24 cellular contexts compared by ENCODE assay signal in genomic region chr12:2333516-2333915, GRCh38.
A peak's percentile ranks its signal among the peaks of the same experiment; 100 is the strongest.
DNase-seq lines count a peak whose midpoint lies in the region; ATAC-seq, FAIRE-seq and TF ChIP-seq lines count a peak whose summit lies in the region.
"Had no signal": no experiment of that assay in that cellular context is flagged by ENCODE, and none has a peak within 500 bp of the region (broad histone marks: within the 10 kb centered on the region; RNA-seq: fewer than 3 reads in every experiment).

No MANE protein-coding gene starts in this region.

- 98% methylated on average over 5 of the region's 5 CpGs for WGBS in hepatocyte (ENCODE audit: low lambda C conversion rate, missing lambda C conversion rate)
- no CpG with 5 or more reads among the region's 5 CpGs for WGBS in trophoblast cell (ENCODE audit: extremely low coverage, insufficient coverage, insufficient read length)
- WGBS in HepG2 (ENCODE audit: low lambda C conversion rate) = 63% methylated on average over 5 of the region's 5 CpGs

- peak overlapping the region; percentile 5 for H2BK12ac ChIP-seq in trophoblast cell (ENCODE audit: low read length)

- DNase-seq in left ventricle myocardium inferior (no peak), left cardiac atrium (no peak), hepatocyte (ENCODE audit: low spot score) (no peak), trophoblast cell (no peak), HepG2 (ENCODE audit: low spot score) (no peak), NOMO-1 treated with DMSO at 0.1 percent for 48 hours (lab: John Stamatoyannopoulos, UW; ENCODE audit: unreplicated experiment) (no peak)
- DNase-seq in T-helper 2 cell treated with Interferon-gamma antibody and Interleukin-4, amounts not matched to agents 5 μg/mL and 100 μg/mL, for 36 hours (ENCODE audit: low spot score) = no peak
- DNase-seq: activated B cell treated with CpG ODN at 0.5 μM for 24 hours; activated CD4-positive, alpha-beta memory T cell treated with anti-CD3 and anti-CD28 coated beads for 36 hours; CD8-positive, alpha-beta T cell; DMS153; effector CD8-positive, alpha-beta T cell; foreskin keratinocyte; left ventricle myocardium superior; NCI-H1092; NCI-H1930; NCI-H69; spleen; stimulated activated CD4-positive, alpha-beta T cell treated with anti-CD3 and anti-CD28 coated beads, Interleukin-2, amount 100 ng/mL, for 48 hours had no signal

- no peak for TF ChIP-seq EP300 in HepG2 (IDR thresholded peaks at IDR 0.05; ENCODE audit: low read depth in 2 of 2, low read length in 2 of 2)
- no peak for TF ChIP-seq EP300 in HepG2 (CRISPR knock-in tag; IDR thresholded peaks at IDR 0.05; ENCODE audit: borderline replicate concordance)

- TF ChIP-seq CTCF in left ventricle myocardium inferior (IDR thresholded peaks at IDR 0.05; ENCODE audit: borderline replicate concordance) (no peak), hepatocyte (IDR thresholded peaks at IDR 0.05; ENCODE audit: poor library complexity) (no peak), HepG2 (CRISPR knock-in tag; IDR thresholded peaks at IDR 0.05) (no peak)

- H3K14ac ChIP-seq in trophoblast cell (ENCODE audit: low read length) = peak overlapping the region; percentile 74

- H4K20me1 ChIP-seq in hepatocyte (ENCODE audit: insufficient read depth, poor library complexity, severe bottlenecking) (no peaks in the 10 kb centered on the region), HepG2 (ENCODE audit: insufficient read depth, low read length) (no peaks in the 10 kb centered on the region)

- H2AFZ ChIP-seq in hepatocyte (no peak overlapping the region), trophoblast cell (ENCODE audit: insufficient read depth, low read length, poor library complexity) (no peak overlapping the region), HepG2 (ENCODE audit: low read length) (no peak overlapping the region)

- no peak for TF ChIP-seq POLR2A in HepG2 (IDR thresholded peaks at IDR 0.05; ENCODE audit: insufficient read depth in 1 of 2, low read depth in 2 of 2, low read length in 2 of 2)

- BruUV-seq in HepG2 (replicated peaks; lab: Mats Ljungman, UMichigan) = no TSS peak

- FAIRE-seq in HepG2 (lab: Jason Lieb, UNC) = no peak

- H2BK120ac ChIP-seq in trophoblast cell (ENCODE audit: insufficient read depth, low read length, poor library complexity) = peak overlapping the region; percentile 8

- no peaks in the 10 kb centered on the region for H3K36me3 Mint-ChIP-seq in T-helper 2 cell treated with Interferon-gamma antibody and Interleukin-4, amounts not matched to agents 5 μg/mL and 100 μg/mL, for 36 hours (ENCODE audit: low read depth)
- H3K36me3 Mint-ChIP-seq: activated CD4-positive, alpha-beta memory T cell treated with anti-CD3 and anti-CD28 coated beads for 36 hours; activated naive CD8-positive, alpha-beta T cell; CD8-positive, alpha-beta T cell; stimulated activated effector memory CD8-positive, alpha-beta T cell treated with anti-CD3 and anti-CD28 coated beads, Interleukin-12 subunit alpha, Interleukin-12 subunit beta, amount 100 ng/mL, for 72 hours had no signal

- no peaks in the 10 kb centered on the region for H3K36me3 ChIP-seq in left ventricle myocardium inferior
- H3K36me3 ChIP-seq in hepatocyte (replicated peaks; ENCODE audit: insufficient read depth, low read depth) = no peaks in the 10 kb centered on the region
- no peaks in the 10 kb centered on the region for H3K36me3 ChIP-seq in trophoblast cell (ENCODE audit: control insufficient read depth in 1 of 2, insufficient read depth in 2 of 2, low read length in 2 of 2)
- H3K36me3 ChIP-seq in HepG2 (replicated peaks in 1 of 2; ENCODE audit: control insufficient read depth in 1 of 2, insufficient read depth in 2 of 2, low read length in 2 of 2) = no peaks in the 10 kb centered on the region
- H3K36me3 ChIP-seq: spleen, suprapubic skin had no signal

- no peaks in the 10 kb centered on the region for H3K9me3 Mint-ChIP-seq in T-helper 2 cell treated with Interferon-gamma antibody and Interleukin-4, amounts not matched to agents 5 μg/mL and 100 μg/mL, for 36 hours
- H3K9me3 Mint-ChIP-seq: activated B cell treated with CpG ODN at 0.5 μM for 24 hours; activated CD4-positive, alpha-beta memory T cell treated with anti-CD3 and anti-CD28 coated beads for 36 hours; CD8-positive, alpha-beta T cell; stimulated activated effector memory CD8-positive, alpha-beta T cell treated with anti-CD3 and anti-CD28 coated beads, Interleukin-12 subunit alpha, Interleukin-12 subunit beta, amount 100 ng/mL, for 72 hours had no signal

- H3K79me2 ChIP-seq in hepatocyte (no peaks in the 10 kb centered on the region), trophoblast cell (ENCODE audit: control insufficient read depth, insufficient read depth, low read length, poor library complexity) (peaks cover 6% of the 10 kb centered on the region), HepG2 (ENCODE audit: insufficient read depth, low read length) (no peaks in the 10 kb centered on the region)

- no peak overlapping the region for H3K27ac Mint-ChIP-seq in T-helper 2 cell treated with Interferon-gamma antibody and Interleukin-4, amounts not matched to agents 5 μg/mL and 100 μg/mL, for 36 hours
- H3K27ac Mint-ChIP-seq: activated B cell treated with CpG ODN at 0.5 μM for 24 hours; activated CD4-positive, alpha-beta memory T cell treated with anti-CD3 and anti-CD28 coated beads for 36 hours; activated naive CD8-positive, alpha-beta T cell; CD8-positive, alpha-beta T cell; stimulated activated effector memory CD8-positive, alpha-beta T cell treated with anti-CD3 and anti-CD28 coated beads, Interleukin-12 subunit alpha, Interleukin-12 subunit beta, amount 100 ng/mL, for 72 hours had no signal

- H3K9me3 ChIP-seq in left ventricle myocardium inferior (replicated peaks) (no peaks in the 10 kb centered on the region), hepatocyte (ENCODE audit: low read depth) (no peaks in the 10 kb centered on the region), trophoblast cell (ENCODE audit: insufficient read depth, low read depth, low read length) (peaks cover 4% of the 10 kb centered on the region), HepG2 (ENCODE audit: low read length) (no peaks in the 10 kb centered on the region)
- H3K9me3 ChIP-seq: spleen, suprapubic skin had no signal

- no peak for TF ChIP-seq RAD21 in HepG2 (CRISPR knock-in tag; IDR thresholded peaks at IDR 0.05)

- POLR2A ChIA-PET in HepG2 (lab: Yijun Ruan, JAX) = no interaction called here

- H3K4me3 ChIP-seq in left ventricle myocardium inferior (no peak overlapping the region), hepatocyte (no peak overlapping the region), trophoblast cell (ENCODE audit: low read depth, low read length) (no peak overlapping the region), HepG2 (replicated peaks in 1 of 3; ENCODE audit: insufficient read depth in 1 of 3, low read depth in 2 of 3, low read length in 3 of 3) (no peak overlapping the region)
- H3K4me3 ChIP-seq: spleen, suprapubic skin had no signal

- no peak overlapping the region for H3K4me2 ChIP-seq in hepatocyte
- no peak overlapping the region for H3K4me2 ChIP-seq in trophoblast cell (ENCODE audit: low read length)
- no peak overlapping the region for H3K4me2 ChIP-seq in HepG2 (ENCODE audit: low read depth, low read length)

- H3K4me3 Mint-ChIP-seq in T-helper 2 cell treated with Interferon-gamma antibody and Interleukin-4, amounts not matched to agents 5 μg/mL and 100 μg/mL, for 36 hours = no peak overlapping the region
- H3K4me3 Mint-ChIP-seq: activated B cell treated with CpG ODN at 0.5 μM for 24 hours; activated CD4-positive, alpha-beta memory T cell treated with anti-CD3 and anti-CD28 coated beads for 36 hours; activated naive CD8-positive, alpha-beta T cell; CD8-positive, alpha-beta T cell; stimulated activated effector memory CD8-positive, alpha-beta T cell treated with anti-CD3 and anti-CD28 coated beads, Interleukin-12 subunit alpha, Interleukin-12 subunit beta, amount 100 ng/mL, for 72 hours had no signal

- peak overlapping the region; percentile 89 for H2AK5ac ChIP-seq in trophoblast cell (ENCODE audit: low read length)

- H4K8ac ChIP-seq in trophoblast cell (ENCODE audit: low read depth, low read length) = no peak overlapping the region

- no peak overlapping the region for H3K18ac ChIP-seq in trophoblast cell (ENCODE audit: low read length)

- H3K27me3 Mint-ChIP-seq in T-helper 2 cell treated with Interferon-gamma antibody and Interleukin-4, amounts not matched to agents 5 μg/mL and 100 μg/mL, for 36 hours (ENCODE audit: low read depth) = peaks cover 17% of the 10 kb centered on the region

- peak overlapping the region; percentile 57 for H4K91ac ChIP-seq in trophoblast cell (ENCODE audit: low read depth, low read length)

- in situ Hi-C loops in HepG2 (cut with HindIII; ENCODE audit: extremely low pct_ligation_motif_present, low pct_unique_long_range_greater_than_20kb) = no loop called here

- ATAC-seq in left cardiac atrium (no peak), HepG2 (no peak), HG02885 (IDR thresholded peaks at IDR 0.05; ENCODE audit: poor library complexity, unreplicated experiment) (no peak)
- ATAC-seq: CD8-positive, alpha-beta T cell; foreskin keratinocyte; left ventricle myocardium superior; stimulated activated effector memory CD8-positive, alpha-beta T cell treated with anti-CD3 and anti-CD28 coated beads, Interleukin-12 subunit alpha, Interleukin-12 subunit beta, amount 100 ng/mL, for 72 hours had no signal

- no peak overlapping the region for H3K23ac ChIP-seq in trophoblast cell (ENCODE audit: low read length)

- intact Hi-C loops in left ventricle myocardium inferior (cut with micrococcal nuclease) = no loop called here
- intact Hi-C loops in left cardiac atrium (cut with DNase I) = no loop called here
- intact Hi-C loops in HepG2 (cut with micrococcal nuclease; ENCODE audit: unreplicated experiment) = no loop called here

- H3K9ac ChIP-seq in trophoblast cell (ENCODE audit: low read length) (no peak overlapping the region), HepG2 (ENCODE audit: insufficient read depth, low read depth, low read length) (no peak overlapping the region)

- CTCF ChIA-PET in HepG2 (lab: Yijun Ruan, JAX; ENCODE audit: low intra/inter-chr PET ratio, low total read pairs) = no interaction called here

- H3K27ac ChIP-seq in left ventricle myocardium inferior (replicated peaks) (peak overlapping the region; percentile 86), hepatocyte (peak overlapping the region; percentile 27), trophoblast cell (ENCODE audit: low read depth, low read length) (no peak overlapping the region), HepG2 (ENCODE audit: extremely low read length, insufficient read depth, low read length) (no peak overlapping the region)
- H3K27ac ChIP-seq: foreskin keratinocyte, HL-60, spleen, suprapubic skin had no signal

- H3K4ac ChIP-seq in trophoblast cell (ENCODE audit: low read depth, low read length) = peak overlapping the region; percentile 24

- H3K27me3 ChIP-seq in left ventricle myocardium inferior (ENCODE audit: low read depth) (no peaks in the 10 kb centered on the region), hepatocyte (no peaks in the 10 kb centered on the region), trophoblast cell (ENCODE audit: insufficient read depth, low read length) (no peaks in the 10 kb centered on the region), HepG2 (ENCODE audit: control insufficient read depth in 1 of 2, insufficient read depth in 2 of 2, low read length in 2 of 2) (peaks cover 0 to 35% of the 10 kb centered on the region in 2 experiments; a peak in 2 of 5 replicates)
- H3K27me3 ChIP-seq: foreskin keratinocyte, spleen, suprapubic skin had no signal

- H3K79me1 ChIP-seq in trophoblast cell (ENCODE audit: low read length) = peaks cover 34% of the 10 kb centered on the region

- H3K9me2 ChIP-seq in hepatocyte (replicated peaks; ENCODE audit: insufficient read depth) = no peaks in the 10 kb centered on the region

- H2BK5ac ChIP-seq in trophoblast cell (ENCODE audit: low read depth, low read length, poor library complexity) = no peak overlapping the region

- H3K4me1 ChIP-seq in left ventricle myocardium inferior (peaks cover 100% of the 10 kb centered on the region), hepatocyte (ENCODE audit: insufficient read depth) (peaks cover 32% of the 10 kb centered on the region), trophoblast cell (ENCODE audit: control insufficient read depth in 1 of 2, insufficient read depth in 2 of 2, low read length in 2 of 2) (peaks cover 27 to 37% of the 10 kb centered on the region in 2 experiments), HepG2 (ENCODE audit: insufficient read depth, low read length) (no peaks in the 10 kb centered on the region)

- no peaks in the 10 kb centered on the region for H3K4me1 Mint-ChIP-seq in T-helper 2 cell treated with Interferon-gamma antibody and Interleukin-4, amounts not matched to agents 5 μg/mL and 100 μg/mL, for 36 hours (ENCODE audit: low read depth)
- H3K4me1 Mint-ChIP-seq: stimulated activated effector memory CD8-positive, alpha-beta T cell treated with anti-CD3 and anti-CD28 coated beads, Interleukin-12 subunit alpha, Interleukin-12 subunit beta, amount 100 ng/mL, for 72 hours had no signal

- H4K12ac ChIP-seq in trophoblast cell (ENCODE audit: low read depth, low read length) = no peak overlapping the region

Comparison
In these comparisons a context has a peak if more than half of its experiments do, and no peak if none do; other contexts are left out.
1. H3K27ac ChIP-seq: peak in left ventricle myocardium inferior (single experiment) and hepatocyte (single experiment); none in trophoblast cell (single experiment) and HepG2 (single experiment).